14 cellular contexts compared by ENCODE assay signal in the genomic region with DNA sequence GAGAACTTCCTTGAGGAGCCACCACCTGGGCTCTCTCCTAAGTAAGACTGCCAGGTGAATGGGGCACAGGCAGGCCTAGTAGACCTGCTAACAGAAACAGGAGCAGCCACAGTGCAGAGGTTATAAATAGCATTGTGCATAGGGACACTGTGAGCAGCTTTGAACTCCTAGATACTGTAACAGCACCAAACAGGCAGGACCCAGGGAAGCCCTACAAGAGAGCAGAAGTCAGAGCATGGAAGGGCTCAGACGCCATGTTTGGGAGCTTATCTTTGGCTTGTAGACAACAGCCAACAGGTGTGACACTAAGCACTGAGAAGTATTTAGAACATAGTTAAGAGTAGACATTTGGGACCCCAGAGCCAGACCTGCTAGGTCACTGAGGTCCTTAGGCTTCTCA. TPM values are rescaled to one million over a fixed set of nuclear protein-coding genes. Genes with fewer than 3 reads are reported as not detected.
A peak's percentile ranks its signal among the peaks of the same experiment; 100 is the strongest.
DNase-seq lines count a peak whose midpoint lies in the region; ATAC-seq and TF ChIP-seq lines count a peak whose summit lies in the region.
"Had no signal": no experiment of that assay in that cellular context is flagged by ENCODE, and none has a peak within 500 bp of the region (broad histone marks: within the 10 kb centered on the region; RNA-seq: fewer than 3 reads in every experiment).

No MANE protein-coding gene starts in this region.

- no peak overlapping the region for H2AFZ ChIP-seq in DND-41 (ENCODE audit: low read depth, low read length)

- H3K9ac ChIP-seq in DND-41 (ENCODE audit: low read depth, low read length): no peak overlapping the region

- no peaks in the 10 kb centered on the region for H3K4me1 ChIP-seq in DND-41 (ENCODE audit: insufficient read depth, low read length)
- H3K4me1 ChIP-seq: BE2C had no signal

- no peak overlapping the region for H3K4me2 ChIP-seq in DND-41 (ENCODE audit: insufficient read depth, low read length)

- CTCF ChIA-PET in Calu3 (lab: Charles Lee): no interaction called here

- peaks cover 94% of the 10 kb centered on the region for H3K79me2 ChIP-seq in DND-41 (ENCODE audit: insufficient read depth, low read length)

- peak overlapping the region; percentile 11 for H3K27ac Mint-ChIP-seq in Calu3 (ENCODE audit: unreplicated experiment)
- H3K27ac Mint-ChIP-seq in brain: peak overlapping the region in 3 of 5 experiments; percentile 11 to 53 (median 13)
- peak overlapping the region; percentile 27 for H3K27ac Mint-ChIP-seq in mesothelial cell of epicardium
- H3K27ac Mint-ChIP-seq: CD8-positive, alpha-beta T cell had no signal

- no peak overlapping the region for H3K4me3 Mint-ChIP-seq in Calu3 (ENCODE audit: low read depth, unreplicated experiment)
- H3K4me3 Mint-ChIP-seq in brain: no peak overlapping the region
- H3K4me3 Mint-ChIP-seq in mesothelial cell of epicardium: no peak overlapping the region
- H3K4me3 Mint-ChIP-seq: CD8-positive, alpha-beta T cell had no signal

- peaks cover 66% of the 10 kb centered on the region for H3K36me3 ChIP-seq in DND-41 (ENCODE audit: insufficient read depth, low read length)

- H3K9me3 Mint-ChIP-seq in Calu3 (ENCODE audit: low read depth, unreplicated experiment) (no peaks in the 10 kb centered on the region), brain (no peaks in the 10 kb centered on the region), mesothelial cell of epicardium (no peaks in the 10 kb centered on the region)
- H3K9me3 Mint-ChIP-seq: CD8-positive, alpha-beta T cell had no signal

- peaks cover 61% of the 10 kb centered on the region for H4K20me1 ChIP-seq in DND-41 (ENCODE audit: insufficient read depth, low read length)

- ATAC-seq in DND-41 (ENCODE audit: insufficient read depth, low read depth) (peak; percentile 29; the same call in 1 of the 3 replicates), GM18867 (IDR thresholded peaks at IDR 0.05; ENCODE audit: unreplicated experiment) (no peak), GM21447 (IDR thresholded peaks at IDR 0.05; ENCODE audit: unreplicated experiment) (no peak)
- ATAC-seq: CD8-positive, alpha-beta T cell had no signal

- TF ChIP-seq CTCF in Calu3 (IDR thresholded peaks at IDR 0.05; ENCODE audit: unreplicated experiment): no peak
- TF ChIP-seq CTCF in DND-41 (IDR thresholded peaks at IDR 0.05; ENCODE audit: borderline replicate concordance, extremely low read depth, low read length, poor library complexity, severe bottlenecking): no peak
- no peak for TF ChIP-seq CTCF in brain (conservative IDR thresholded peaks at IDR 0.05)
- no peak for TF ChIP-seq CTCF in mesothelial cell of epicardium (IDR thresholded peaks at IDR 0.05; ENCODE audit: unreplicated experiment)

- intact Hi-C loops in Calu3 (cut with micrococcal nuclease; ENCODE audit: unreplicated experiment): no loop called here

- no peak overlapping the region for H3K4me3 ChIP-seq in DND-41 (ENCODE audit: low read depth in 1 of 2, low read length in 2 of 2)
- H3K4me3 ChIP-seq: MG63 had no signal

- no TSS peak for BruUV-seq in Calu3 (replicated peaks; lab: Mats Ljungman, UMichigan)

- no peaks in the 10 kb centered on the region for H3K27me3 Mint-ChIP-seq in Calu3 (ENCODE audit: unreplicated experiment)
- no peaks in the 10 kb centered on the region for H3K27me3 Mint-ChIP-seq in brain
- no peaks in the 10 kb centered on the region for H3K27me3 Mint-ChIP-seq in mesothelial cell of epicardium (ENCODE audit: low read depth)

- H3K36me3 Mint-ChIP-seq in Calu3 (ENCODE audit: insufficient read depth, unreplicated experiment) (peaks cover 20% of the 10 kb centered on the region), brain (peaks cover 19% of the 10 kb centered on the region), mesothelial cell of epicardium (peaks cover 8% of the 10 kb centered on the region)
- H3K36me3 Mint-ChIP-seq: CD8-positive, alpha-beta T cell had no signal

- H3K9me3 ChIP-seq in DND-41 (ENCODE audit: insufficient read depth, low read length, severe bottlenecking): no peaks in the 10 kb centered on the region
- H3K9me3 ChIP-seq: BE2C, MG63 had no signal

- H3K4me1 Mint-ChIP-seq in Calu3 (ENCODE audit: low read depth, unreplicated experiment) (peaks cover 8% of the 10 kb centered on the region), brain (no peaks in the 10 kb centered on the region), mesothelial cell of epicardium (peaks cover 4% of the 10 kb centered on the region)

- H3K27ac ChIP-seq in DND-41 (ENCODE audit: low read length): no peak overlapping the region

- no peaks in the 10 kb centered on the region for H3K27me3 ChIP-seq in DND-41 (ENCODE audit: insufficient read depth, low read length, poor library complexity)
- H3K27me3 ChIP-seq: BE2C, MG63 had no signal

- no peak for DNase-seq in Calu3
- DNase-seq in DND-41: no peak
- no peak for DNase-seq in mesothelial cell of epicardium (ENCODE audit: low spot score in 2 of 2, unreplicated experiment in 2 of 2)
- DNase-seq in SIG-M5 (lab: John Stamatoyannopoulos, UW): no peak
- DNase-seq: BE2C; CD8-positive, alpha-beta T cell; MG63; NCI-H1092 treated with DMSO at 0.1 percent for 48 hours; NCI-H1694; NCI-H345; NCI-H526 treated with DMSO at 0.1 percent for 48 hours had no signal

RNA-seq across cellular contexts. Expression of a gene that starts 14.5 kb away (rescaled TPM):
- total RNA-seq in Calu3 (2022) (22.1 and 23.1 TPM in 2 replicates), mesothelial cell of epicardium (6.7 to 7.3 TPM (median 7.0 TPM) in 3 replicates)
- polyA plus RNA-seq in brain (ENCODE audit: insufficient read depth, low read depth, low replicate concordance): 1.2 TPM
